In the genomic region with DNA sequence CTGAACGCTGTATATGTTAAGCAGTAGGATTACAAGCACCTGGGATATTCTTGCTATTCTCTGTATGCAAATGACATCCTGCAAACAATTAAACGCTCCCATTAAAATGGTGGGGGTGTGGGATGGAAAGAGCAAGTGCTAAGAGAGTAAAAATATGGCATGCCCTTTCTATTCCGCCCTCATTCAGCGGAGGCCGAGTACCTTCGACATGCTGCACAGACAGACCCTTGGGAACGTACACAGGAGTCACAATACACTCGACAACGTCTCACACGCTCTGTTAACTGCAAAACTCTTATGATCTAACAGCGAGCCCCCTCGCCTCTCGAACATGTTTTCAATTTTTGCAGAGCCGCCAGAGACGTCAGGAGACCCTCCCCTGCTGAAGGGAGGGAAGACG, we compare ENCODE assay signal across 10 cellular contexts.
DNase-seq lines count a peak whose midpoint lies in the region; ATAC-seq and TF ChIP-seq lines count a peak whose summit lies in the region.
"Had no signal": no experiment of that assay in that cellular context is flagged by ENCODE, and none has a peak within 500 bp of the region (broad histone marks: within the 10 kb centered on the region; RNA-seq: fewer than 3 reads in every experiment).

No MANE protein-coding gene starts in this region.

- DNase-seq in DMS53 (lab: John Stamatoyannopoulos, UW) (peak; percentile 57), DMS53 treated with DMSO at 0.1 percent for 48 hours (lab: John Stamatoyannopoulos, UW; ENCODE audit: unreplicated experiment) (no peak), NCI-H526 treated with DMSO at 0.1 percent for 48 hours (lab: John Stamatoyannopoulos, UW) (peak; percentile 25), foreskin fibroblast (no peak), progenitor cell of endocrine pancreas (ENCODE audit: low spot score, unreplicated experiment) (no peak)
- DNase-seq: 8988T; activated CD4-positive, alpha-beta T cell treated with anti-CD3 and anti-CD28 coated beads for 1 hour had no signal

- no peak for ATAC-seq in GM18502 (IDR thresholded peaks at IDR 0.05; ENCODE audit: poor library complexity, unreplicated experiment)
- ATAC-seq in HG02970 (IDR thresholded peaks at IDR 0.05; ENCODE audit: low FRiP score, unreplicated experiment) = no peak
- no peak for ATAC-seq in GM18519 (IDR thresholded peaks at IDR 0.05; ENCODE audit: low FRiP score, unreplicated experiment)

- H3K4me1 Mint-ChIP-seq in progenitor cell of endocrine pancreas (ENCODE audit: low read depth) = peaks cover 7% of the 10 kb centered on the region

- peaks cover 37% of the 10 kb centered on the region for H3K27me3 Mint-ChIP-seq in progenitor cell of endocrine pancreas

- TF ChIP-seq CTCF in foreskin fibroblast (IDR thresholded peaks at IDR 0.05; ENCODE audit: low read depth, low read length) (no peak), progenitor cell of endocrine pancreas (IDR thresholded peaks at IDR 0.05; ENCODE audit: unreplicated experiment) (no peak)

- no peaks in the 10 kb centered on the region for H3K36me3 Mint-ChIP-seq in progenitor cell of endocrine pancreas (ENCODE audit: insufficient read depth)

- H3K9me3 Mint-ChIP-seq in progenitor cell of endocrine pancreas (ENCODE audit: low read depth) = no peaks in the 10 kb centered on the region

- peak overlapping the region; percentile 68 for H3K4me3 Mint-ChIP-seq in progenitor cell of endocrine pancreas (ENCODE audit: low read depth)

- peak overlapping the region; percentile 59 for H3K27ac Mint-ChIP-seq in progenitor cell of endocrine pancreas

- peak overlapping the region; percentile 41 to 59 for H3K4me3 ChIP-seq in foreskin fibroblast (ENCODE audit: low read depth in 1 of 2, low read length in 2 of 2)

Comparison
In these comparisons a context has a peak if more than half of its experiments do, and no peak if none do; other contexts are left out.
1. DNase-seq: peak in DMS53 (single experiment) and NCI-H526 treated with DMSO at 0.1 percent for 48 hours (single experiment); none in DMS53 treated with DMSO at 0.1 percent for 48 hours (single experiment), foreskin fibroblast (0 of 2) and progenitor cell of endocrine pancreas (single experiment).